31 cellular contexts compared by ENCODE assay signal in genomic region chr9:12230708-12231107, GRCh38.
DNase-seq lines count a peak whose midpoint lies in the region; ATAC-seq and TF ChIP-seq lines count a peak whose summit lies in the region.
"Had no signal": no experiment of that assay in that cellular context is flagged by ENCODE, and none has a peak within 500 bp of the region (broad histone marks: within the 10 kb centered on the region; RNA-seq: fewer than 3 reads in every experiment).

No MANE protein-coding gene starts in this region.

- intact Hi-C loops in heart right ventricle (cut with DNase I) (no loop called here), mucosa of descending colon (cut with DNase I, micrococcal nuclease) (no loop called here)

- no peak overlapping the region for H3K4me2 ChIP-seq in osteoblast (ENCODE audit: insufficient read depth, low read length)

- DNase-seq in OCI-M1 (lab: John Stamatoyannopoulos, UW) = peak; percentile 98
- DNase-seq in right atrium auricular region (ENCODE audit: low spot score) = no peak
- no peak for DNase-seq in heart right ventricle
- no peak for DNase-seq in mucosa of descending colon
- no peak for DNase-seq in osteoblast (ENCODE audit: insufficient read length, low spot score, missing footprints)
- DNase-seq: activated CD4-positive, alpha-beta memory T cell treated with anti-CD3 and anti-CD28 coated beads for 36 hours; activated CD4-positive, CD25-positive, alpha-beta regulatory T cell treated with anti-CD3 and anti-CD28 coated beads, Interleukin-2, amount 50 U/mL, for 72 hours; activated CD8-positive, alpha-beta memory T cell treated with anti-CD3 and anti-CD28 coated beads, Interleukin-2, amount 50 U/mL, for 4 hours; amniotic stem cell; CD8-positive, alpha-beta T cell; cerebellar nuclear complex; dorsolateral prefrontal cortex; foreskin fibroblast; H7; kidney; naive thymus-derived CD4-positive, alpha-beta T cell; NCI-H1417; NCI-H2029; NCI-H526; Peyer's patch; right lobe of liver; SHP77; spleen; stimulated activated CD4-positive, alpha-beta T cell treated with anti-CD3 and anti-CD28 coated beads, Interleukin-2, amount 100 ng/mL, for 48 hours; stomach; uterus had no signal

- H3K36me3 ChIP-seq in right atrium auricular region (no peaks in the 10 kb centered on the region), heart right ventricle (no peaks in the 10 kb centered on the region), mucosa of descending colon (ENCODE audit: low read depth) (no peaks in the 10 kb centered on the region), osteoblast (ENCODE audit: insufficient read depth, low read length) (no peaks in the 10 kb centered on the region)
- H3K36me3 ChIP-seq: esophagus muscularis mucosa, neutrophil, Peyer's patch, right lobe of liver, spleen, stomach, uterus had no signal

- TF ChIP-seq CTCF in right atrium auricular region (IDR thresholded peaks at IDR 0.05) (no peak), heart right ventricle (IDR thresholded peaks at IDR 0.05) (no peak), mucosa of descending colon (IDR thresholded peaks at IDR 0.05) (no peak), osteoblast (IDR thresholded peaks at IDR 0.05; ENCODE audit: extremely low read depth, low read depth, low read length) (no peak)

- no peaks in the 10 kb centered on the region for H3K79me2 ChIP-seq in osteoblast (ENCODE audit: insufficient read depth, low read length)

- H3K9me3 ChIP-seq in right atrium auricular region (peaks cover 0 to 8% of the 10 kb centered on the region in 2 donors), heart right ventricle (peaks cover 0 to 19% (median 3%) of the 10 kb centered on the region in 11 donors), mucosa of descending colon (peaks cover 22% of the 10 kb centered on the region), osteoblast (ENCODE audit: low read depth, low read length) (no peaks in the 10 kb centered on the region)
- H3K9me3 ChIP-seq: neutrophil, right lobe of liver, uterus had no signal

- H3K27ac ChIP-seq in right atrium auricular region = no peak overlapping the region
- no peak overlapping the region for H3K27ac ChIP-seq in heart right ventricle
- no peak overlapping the region for H3K27ac ChIP-seq in osteoblast (ENCODE audit: low read depth, low read length)
- H3K27ac ChIP-seq: dorsolateral prefrontal cortex, esophagus muscularis mucosa, neutrophil, Peyer's patch, right lobe of liver, spleen, stomach, uterus had no signal

- H2AFZ ChIP-seq in osteoblast (ENCODE audit: low read length) = no peak overlapping the region

- no peaks in the 10 kb centered on the region for H3K4me1 ChIP-seq in right atrium auricular region
- H3K4me1 ChIP-seq in heart right ventricle = no peaks in the 10 kb centered on the region
- H3K4me1 ChIP-seq in mucosa of descending colon (ENCODE audit: low read depth) = no peaks in the 10 kb centered on the region
- no peaks in the 10 kb centered on the region for H3K4me1 ChIP-seq in osteoblast (ENCODE audit: insufficient read depth, low read length)
- H3K4me1 ChIP-seq: esophagus muscularis mucosa, Peyer's patch, right lobe of liver, spleen, stomach, uterus had no signal

- 68 to 80% methylated on average over 1 of the region's 1 CpG for WGBS in heart right ventricle, 2 donors

- no peaks in the 10 kb centered on the region for H4K20me1 ChIP-seq in osteoblast (ENCODE audit: insufficient read depth, low read length)

- H3K27me3 ChIP-seq in right atrium auricular region = no peaks in the 10 kb centered on the region
- no peaks in the 10 kb centered on the region for H3K27me3 ChIP-seq in heart right ventricle
- H3K27me3 ChIP-seq in osteoblast (ENCODE audit: insufficient read depth, low read length) = no peaks in the 10 kb centered on the region
- H3K27me3 ChIP-seq: dorsolateral prefrontal cortex, esophagus muscularis mucosa, neutrophil, Peyer's patch, right lobe of liver, spleen, stomach, uterus had no signal

- ATAC-seq in GM18858 (IDR thresholded peaks at IDR 0.05; ENCODE audit: unreplicated experiment) (peak; percentile 78), GM21360 (IDR thresholded peaks at IDR 0.05; ENCODE audit: unreplicated experiment) (peak; percentile 77), HG03354 (IDR thresholded peaks at IDR 0.05; ENCODE audit: poor library complexity, severe bottlenecking, unreplicated experiment) (peak; percentile 68), heart right ventricle (no peak), mucosa of descending colon (no peak)
- ATAC-seq: CD8-positive, alpha-beta T cell; naive thymus-derived CD4-positive, alpha-beta T cell had no signal

- H3K4me3 ChIP-seq in right atrium auricular region (no peak overlapping the region), heart right ventricle (no peak overlapping the region), mucosa of descending colon (no peak overlapping the region), osteoblast (ENCODE audit: insufficient read depth, low read length) (no peak overlapping the region)
- H3K4me3 ChIP-seq: dorsolateral prefrontal cortex, esophagus muscularis mucosa, Peyer's patch, right lobe of liver, spleen, stomach, uterus had no signal

Comparison
In these comparisons a context has a peak if more than half of its experiments do, and no peak if none do; other contexts are left out.
1. ATAC-seq: peak in GM18858 (single experiment), GM21360 (single experiment) and HG03354 (single experiment); none in heart right ventricle (0 of 8) and mucosa of descending colon (single experiment).